ENCODE assay signal across 19 cellular contexts in genomic region chr11:109789911-109790310, GRCh38.
DNase-seq lines count a peak whose midpoint lies in the region; ATAC-seq and TF ChIP-seq lines count a peak whose summit lies in the region.
"Had no signal": no experiment of that assay in that cellular context is flagged by ENCODE, and none has a peak within 500 bp of the region (broad histone marks: within the 10 kb centered on the region; RNA-seq: fewer than 3 reads in every experiment).

No MANE protein-coding gene starts in this region.

- intact Hi-C loops in PC-9 (cut with micrococcal nuclease; ENCODE audit: unreplicated experiment) = no loop called here

- H2BK15ac ChIP-seq in mesenchymal stem cell (ENCODE audit: low read depth, poor library complexity, severe bottlenecking) = no peak overlapping the region

- BruUV-seq in PC-9 (replicated peaks; lab: Mats Ljungman, UMichigan) = no TSS peak

- no peaks in the 10 kb centered on the region for H3F3A ChIP-seq in PC-9 (ENCODE audit: insufficient read depth, low read depth)

- CTCF ChIA-PET in PC-9 (lab: Charles Lee) = no interaction called here
- CTCF ChIA-PET in CD8-positive, alpha-beta memory T cell (lab: Charles Lee) = interaction anchor here (1.2 kb wide), 1 partner anchor 8 kb away, joined by 3 read pairs; no protein-coding TSS in a partner anchor

- no peak overlapping the region for H2AK5ac ChIP-seq in mesenchymal stem cell (ENCODE audit: low read length, severe bottlenecking)

- H3K27me3 ChIP-seq in PC-9 (ENCODE audit: insufficient read depth, low read depth) (no peaks in the 10 kb centered on the region; the same call in 1 of the 2 replicates), mesenchymal stem cell (ENCODE audit: control insufficient read depth in 1 of 2, insufficient read depth in 1 of 2, low read length in 2 of 2) (no peaks in the 10 kb centered on the region), foreskin keratinocyte (peaks cover 2% of the 10 kb centered on the region)
- no peaks in the 10 kb centered on the region for H3K27me3 ChIP-seq in CD8-positive, alpha-beta memory T cell (ENCODE audit: insufficient read depth, low read length, poor library complexity, severe bottlenecking)
- H3K27me3 ChIP-seq: SJSA1 had no signal

- H2BK120ac ChIP-seq in mesenchymal stem cell (ENCODE audit: low read depth, low read length) = no peak overlapping the region

- TF ChIP-seq CTCF in PC-9 (conservative IDR thresholded peaks at IDR 0.05) = no peak
- TF ChIP-seq CTCF in foreskin keratinocyte (conservative IDR thresholded peaks at IDR 0.05) = no peak

- POLR2A ChIA-PET in PC-9 (lab: Charles Lee; ENCODE audit: unreplicated experiment) = no interaction called here
- POLR2A ChIA-PET in CD8-positive, alpha-beta memory T cell (lab: Charles Lee) = no interaction called here

- H3K18ac ChIP-seq in mesenchymal stem cell (ENCODE audit: low read depth in 1 of 2, low read length in 2 of 2) = no peak overlapping the region

- DNase-seq in A172 (ENCODE audit: low spot score) (peak; percentile 26), GM03348 (ENCODE audit: low spot score) (peak; percentile 59), PC-9 (no peak), mesenchymal stem cell (no peak), foreskin keratinocyte (no peak), hypothalamus (lab: John Stamatoyannopoulos, UW) (no peak)
- no peak for DNase-seq in CD8-positive, alpha-beta memory T cell
- DNase-seq: AML-193, H9, MV-4-11, NCI-H1436, NCI-H2029, NCI-H510A, NCI-H82 had no signal

- H3K14ac ChIP-seq in mesenchymal stem cell (ENCODE audit: low read length in 2 of 2) = no peak overlapping the region

- no peak overlapping the region for H2BK5ac ChIP-seq in mesenchymal stem cell (ENCODE audit: low read depth, low read length, poor library complexity, severe bottlenecking)

- H3K4me2 ChIP-seq in PC-9 (no peak overlapping the region), mesenchymal stem cell (ENCODE audit: low read length, poor library complexity, severe bottlenecking) (no peak overlapping the region)

- no peaks in the 10 kb centered on the region for H3K79me1 ChIP-seq in mesenchymal stem cell (replicated peaks; ENCODE audit: low read length, poor library complexity, severe bottlenecking)

- no peaks in the 10 kb centered on the region for H3K36me3 ChIP-seq in PC-9 (ENCODE audit: low read depth)
- no peaks in the 10 kb centered on the region for H3K36me3 ChIP-seq in mesenchymal stem cell (ENCODE audit: control insufficient read depth in 1 of 2, insufficient read depth in 2 of 2, low read depth in 1 of 2, low read length in 2 of 2)
- no peaks in the 10 kb centered on the region for H3K36me3 ChIP-seq in CD8-positive, alpha-beta memory T cell (ENCODE audit: insufficient read depth, low read length)
- H3K36me3 ChIP-seq: SJSA1 had no signal

- no peak overlapping the region for H3K27ac Mint-ChIP-seq in CD8-positive, alpha-beta memory T cell
- H3K27ac Mint-ChIP-seq: CD14-positive monocyte, H9 had no signal

- no peak overlapping the region for H3K4me3 Mint-ChIP-seq in CD8-positive, alpha-beta memory T cell
- H3K4me3 Mint-ChIP-seq: CD14-positive monocyte, H9 had no signal

- no peak overlapping the region for H3K9ac ChIP-seq in mesenchymal stem cell (ENCODE audit: low read length)

- no peaks in the 10 kb centered on the region for H3K4me1 Mint-ChIP-seq in CD8-positive, alpha-beta memory T cell
- H3K4me1 Mint-ChIP-seq: CD14-positive monocyte had no signal

- H3K4me3 ChIP-seq in PC-9 (no peak overlapping the region), mesenchymal stem cell (ENCODE audit: insufficient read depth in 1 of 2, low read depth in 1 of 2, low read length in 2 of 2) (no peak overlapping the region)
- H3K4me3 ChIP-seq in CD8-positive, alpha-beta memory T cell (ENCODE audit: low read length) = no peak overlapping the region
- H3K4me3 ChIP-seq: K562, SJSA1 had no signal

- no peaks in the 10 kb centered on the region for H4K20me1 ChIP-seq in PC-9 (ENCODE audit: insufficient read depth)

- H3K4ac ChIP-seq in mesenchymal stem cell (ENCODE audit: low read depth in 1 of 2, low read length in 2 of 2) = no peak overlapping the region

- no peaks in the 10 kb centered on the region for H3K9me3 Mint-ChIP-seq in CD8-positive, alpha-beta memory T cell

- H3K9me3 ChIP-seq in PC-9 (ENCODE audit: insufficient read depth, low read depth) = no peaks in the 10 kb centered on the region
- no peaks in the 10 kb centered on the region for H3K9me3 ChIP-seq in mesenchymal stem cell (ENCODE audit: control insufficient read depth, low read length)
- H3K9me3 ChIP-seq in CD8-positive, alpha-beta memory T cell (ENCODE audit: low read length) = no peaks in the 10 kb centered on the region
- H3K9me3 ChIP-seq: SJSA1 had no signal

- H2AFZ ChIP-seq in PC-9 (peak overlapping the region; percentile 7; the same call in 1 of the 2 replicates), mesenchymal stem cell (ENCODE audit: low read depth, low read length) (no peak overlapping the region)

- H4K8ac ChIP-seq in mesenchymal stem cell (ENCODE audit: low read length) = no peak overlapping the region

- H3K79me2 ChIP-seq in PC-9 (ENCODE audit: low read depth) = no peaks in the 10 kb centered on the region

- WGBS in mesenchymal stem cell = 60% methylated on average over 1 of the region's 1 CpG

- H3K4me1 ChIP-seq in PC-9 (replicated peaks; ENCODE audit: insufficient read depth) = no peaks in the 10 kb centered on the region
- H3K4me1 ChIP-seq in mesenchymal stem cell (ENCODE audit: control insufficient read depth, insufficient read depth, low read depth, low read length) = no peaks in the 10 kb centered on the region
- no peaks in the 10 kb centered on the region for H3K4me1 ChIP-seq in foreskin keratinocyte
- H3K4me1 ChIP-seq in CD8-positive, alpha-beta memory T cell (ENCODE audit: insufficient read depth, low read length) = no peaks in the 10 kb centered on the region
- H3K4me1 ChIP-seq: SJSA1 had no signal

- no peak overlapping the region for H4K91ac ChIP-seq in mesenchymal stem cell (ENCODE audit: low read length)

- no peak overlapping the region for H2BK12ac ChIP-seq in mesenchymal stem cell (ENCODE audit: low read length in 2 of 2)

- no peaks in the 10 kb centered on the region for H3K27me3 Mint-ChIP-seq in CD8-positive, alpha-beta memory T cell

- H3K9me2 ChIP-seq in PC-9 (ENCODE audit: insufficient read depth) = no peaks in the 10 kb centered on the region; the same call in 1 of the 2 replicates

- ATAC-seq in foreskin keratinocyte (no peak), HG03342 (IDR thresholded peaks at IDR 0.05; ENCODE audit: unreplicated experiment) (no peak)
- ATAC-seq: K562 had no signal

- H3K36me3 Mint-ChIP-seq in CD8-positive, alpha-beta memory T cell = no peaks in the 10 kb centered on the region
- H3K36me3 Mint-ChIP-seq: CD14-positive monocyte had no signal

- H3K27ac ChIP-seq in PC-9 (no peak overlapping the region), mesenchymal stem cell (ENCODE audit: low read length, poor library complexity, severe bottlenecking) (peak overlapping the region; percentile 55), foreskin keratinocyte (no peak overlapping the region)
- no peak overlapping the region for H3K27ac ChIP-seq in CD8-positive, alpha-beta memory T cell (ENCODE audit: low read depth, low read length)
- H3K27ac ChIP-seq: 22Rv1, SJSA1 had no signal

- H3K23ac ChIP-seq in mesenchymal stem cell (ENCODE audit: low read length in 2 of 2) = no peak overlapping the region

Comparison
In these comparisons a context has a peak if more than half of its experiments do, and no peak if none do; other contexts are left out.
1. DNase-seq: peak in A172 (single experiment) and GM03348 (single experiment); none in PC-9 (0 of 2), mesenchymal stem cell (single experiment), foreskin keratinocyte (0 of 2), CD8-positive, alpha-beta memory T cell (0 of 5) and hypothalamus (0 of 51).